In genomic region chr5:177194278-177194677, GRCh38 we compare ENCODE assay signal across 10 cellular contexts.
DNase-seq lines count a peak whose midpoint lies in the region; ATAC-seq and TF ChIP-seq lines count a peak whose summit lies in the region.
"Had no signal": no experiment of that assay in that cellular context is flagged by ENCODE, and none has a peak within 500 bp of the region (broad histone marks: within the 10 kb centered on the region; RNA-seq: fewer than 3 reads in every experiment).

No MANE protein-coding gene starts in this region.

- intact Hi-C loops in sigmoid colon (cut with DNase I), result loop anchor here (5.0 kb wide), 1 partner anchor 77 kb away; no protein-coding TSS in a partner anchor

- no peaks in the 10 kb centered on the region for H4K20me1 ChIP-seq in GM23248 (ENCODE audit: insufficient read depth)

- H3K4me1 ChIP-seq in GM23248 (ENCODE audit: insufficient read depth) (peaks cover 19% of the 10 kb centered on the region), SJCRH30 (peaks cover 28% of the 10 kb centered on the region), sigmoid colon (peaks cover 0 to 11% (median 4%) of the 10 kb centered on the region in 4 donors)

- H3K9me2 ChIP-seq in GM23248 (ENCODE audit: insufficient read depth), result no peaks in the 10 kb centered on the region

- H3K4me3 ChIP-seq in GM23248 (no peak overlapping the region), SJCRH30 (no peak overlapping the region), fibroblast of villous mesenchyme (ENCODE audit: low read depth, low read length) (no peak overlapping the region), sigmoid colon (no peak overlapping the region)

- ATAC-seq in GM18868 (IDR thresholded peaks at IDR 0.05; ENCODE audit: unreplicated experiment) (no peak), HG02642 (IDR thresholded peaks at IDR 0.05; ENCODE audit: poor library complexity, unreplicated experiment) (no peak)

- no peak overlapping the region for H2AFZ ChIP-seq in GM23248

- no peak for TF ChIP-seq EP300 in sigmoid colon (IDR thresholded peaks at IDR 0.05)

- 0 to 3% methylated on average over 3 of the region's 3 CpGs for WGBS in GM23248 (ENCODE audit: low coverage in 1 of 2, low lambda C conversion rate in 2 of 2, missing lambda C conversion rate in 2 of 2), 2 experiments
- 48 to 67% methylated on average over 3 of the region's 3 CpGs for WGBS in sigmoid colon, 2 donors

- H3K79me2 ChIP-seq in GM23248 (ENCODE audit: insufficient read depth), result peaks cover 68% of the 10 kb centered on the region

- H3K27ac ChIP-seq in GM23248, result peak overlapping the region; percentile 85
- H3K27ac ChIP-seq in SJCRH30, result peak overlapping the region; percentile 59
- H3K27ac ChIP-seq in sigmoid colon, result no peak overlapping the region

- H3K36me3 ChIP-seq in GM23248 (ENCODE audit: low read depth) (peaks cover 6% of the 10 kb centered on the region; the same call in 1 of the 2 replicates), SJCRH30 (no peaks in the 10 kb centered on the region), sigmoid colon (peaks cover 0 to 68% (median 6%) of the 10 kb centered on the region in 4 donors)

- H3K9me3 ChIP-seq in GM23248 (ENCODE audit: low read depth) (no peaks in the 10 kb centered on the region), SJCRH30 (replicated peaks) (no peaks in the 10 kb centered on the region; the same call in 1 of the 2 replicates), sigmoid colon (no peaks in the 10 kb centered on the region)

- peak overlapping the region; percentile 27 for H3K4me2 ChIP-seq in GM23248 (ENCODE audit: unreplicated experiment)

- no peak for TF ChIP-seq POLR2A in sigmoid colon (IDR thresholded peaks at IDR 0.05)

- H3F3A ChIP-seq in GM23248 (ENCODE audit: insufficient read depth), result peaks cover under 1% of the 10 kb centered on the region; the same call in 1 of the 2 replicates

- in situ Hi-C loops in GM23248 (cut with MboI), result no loop called here

- H3K27me3 ChIP-seq in GM23248 (replicated peaks; ENCODE audit: insufficient read depth), result no peaks in the 10 kb centered on the region
- no peaks in the 10 kb centered on the region for H3K27me3 ChIP-seq in SJCRH30
- H3K27me3 ChIP-seq in sigmoid colon, result no peaks in the 10 kb centered on the region

- TF ChIP-seq CTCF in fibroblast of villous mesenchyme (IDR thresholded peaks at IDR 0.05; ENCODE audit: insufficient read depth, low read depth, low read length) (no peak), sigmoid colon (IDR thresholded peaks at IDR 0.05) (no peak)

- DNase-seq in GM23248 (peak; percentile 93), SJCRH30 (peak; percentile 70 to 71), fibroblast of villous mesenchyme (ENCODE audit: low read depth) (peak; percentile 96), pulmonary artery endothelial cell (ENCODE audit: low read depth, low spot score) (peak; percentile 59), sigmoid colon (no peak), NCI-H774 (lab: John Stamatoyannopoulos, UW) (no peak)
- DNase-seq: naive B cell, NCI-H345 had no signal

- peak overlapping the region; percentile 44 for H3K9ac ChIP-seq in GM23248

Comparison
In these comparisons a context has a peak if more than half of its experiments do, and no peak if none do; other contexts are left out.
1. DNase-seq: peak in GM23248 (single experiment), SJCRH30 (2 of 2), fibroblast of villous mesenchyme (single experiment) and pulmonary artery endothelial cell (single experiment); none in sigmoid colon (single experiment) and NCI-H774 (single experiment).
2. H3K27ac ChIP-seq: peak in GM23248 (single experiment) and SJCRH30 (single experiment); none in sigmoid colon (0 of 4).